In the genomic region with DNA sequence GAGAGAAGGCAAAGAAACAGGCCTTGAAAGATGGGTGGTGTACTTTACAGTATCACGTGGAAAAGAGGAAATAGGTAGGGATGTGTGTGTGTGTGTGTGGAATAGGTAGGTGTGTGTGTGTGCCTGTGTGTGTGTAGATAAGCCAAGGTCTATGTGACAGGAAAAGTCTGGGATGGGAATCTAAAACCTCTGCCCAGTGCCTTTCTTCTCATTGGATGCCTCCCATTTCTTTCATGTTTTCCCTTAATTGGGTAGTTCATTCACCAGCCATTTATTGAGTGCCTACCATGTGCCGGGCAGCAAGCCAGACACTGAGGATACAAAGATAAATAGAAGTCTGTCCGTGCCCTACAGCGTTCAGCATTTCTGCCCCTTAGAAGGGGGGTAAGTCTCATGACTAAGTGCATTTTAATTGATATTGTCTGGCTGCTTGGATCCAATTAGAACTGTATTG, we compare ENCODE assay signal across 8 cellular contexts. TPM values are rescaled to one million over a fixed set of nuclear protein-coding genes. Genes with fewer than 3 reads are reported as not detected.
DNase-seq lines count a peak whose midpoint lies in the region; ATAC-seq and TF ChIP-seq lines count a peak whose summit lies in the region.

No MANE protein-coding gene starts in this region.

- H3K4me1 Mint-ChIP-seq in activated CD4-positive, alpha-beta T cell treated with anti-CD3 and anti-CD28 coated beads, Interleukin-2, amount 10 ng/mL, durations not matched to agents 24 days and 14 days: peaks cover 29% of the 10 kb centered on the region
- H3K4me1 Mint-ChIP-seq in activated T-helper 2 cell treated with anti-CD3 and anti-CD28 coated beads, Interferon-gamma antibody, Interleukin-2, Interleukin-4, amounts not matched to agents 10 μg/mL and 5 μg/mL and 100 μg/mL, durations not matched to agents 14 hours and 24 hours and 36 hours (ENCODE audit: low read depth): peaks cover 29% of the 10 kb centered on the region

- H3K36me3 ChIP-seq in smooth muscle cell (ENCODE audit: low read depth): no peaks in the 10 kb centered on the region

- peak overlapping the region; percentile 95 for H3K4me3 ChIP-seq in iPS-11a (ENCODE audit: low read depth, low read length)
- H3K4me3 ChIP-seq in smooth muscle cell: peak overlapping the region; percentile 80

- H3K9ac ChIP-seq in smooth muscle cell (ENCODE audit: low read depth): peak overlapping the region; percentile 94

- TF ChIP-seq CTCF in smooth muscle cell (IDR thresholded peaks at IDR 0.05; ENCODE audit: borderline replicate concordance, insufficient read depth, poor library complexity, severe bottlenecking): no peak
- no peak for TF ChIP-seq CTCF in GM20000 (IDR thresholded peaks at IDR 0.05; ENCODE audit: extremely low read depth, missing control alignments)

- no peaks in the 10 kb centered on the region for H3K9me3 Mint-ChIP-seq in activated CD4-positive, alpha-beta T cell treated with anti-CD3 and anti-CD28 coated beads, Interleukin-2, amount 10 ng/mL, durations not matched to agents 24 days and 14 days
- no peaks in the 10 kb centered on the region for H3K9me3 Mint-ChIP-seq in activated T-helper 2 cell treated with anti-CD3 and anti-CD28 coated beads, Interferon-gamma antibody, Interleukin-2, Interleukin-4, amounts not matched to agents 10 μg/mL and 5 μg/mL and 100 μg/mL, durations not matched to agents 14 hours and 24 hours and 36 hours

- H4K20me1 ChIP-seq in smooth muscle cell (ENCODE audit: low read depth): peaks cover 26% of the 10 kb centered on the region

- H3K27ac Mint-ChIP-seq in activated CD4-positive, alpha-beta T cell treated with anti-CD3 and anti-CD28 coated beads, Interleukin-2, amount 10 ng/mL, durations not matched to agents 24 days and 14 days: peak overlapping the region; percentile 93
- H3K27ac Mint-ChIP-seq in activated T-helper 2 cell treated with anti-CD3 and anti-CD28 coated beads, Interferon-gamma antibody, Interleukin-2, Interleukin-4, amounts not matched to agents 10 μg/mL and 5 μg/mL and 100 μg/mL, durations not matched to agents 14 hours and 24 hours and 36 hours: peak overlapping the region; percentile 82

- no peaks in the 10 kb centered on the region for H3K9me3 ChIP-seq in smooth muscle cell (replicated peaks; ENCODE audit: low read depth)

- peaks cover 24% of the 10 kb centered on the region for H3K36me3 Mint-ChIP-seq in activated CD4-positive, alpha-beta T cell treated with anti-CD3 and anti-CD28 coated beads, Interleukin-2, amount 10 ng/mL, durations not matched to agents 24 days and 14 days (ENCODE audit: low read depth)
- peaks cover 34% of the 10 kb centered on the region for H3K36me3 Mint-ChIP-seq in activated T-helper 2 cell treated with anti-CD3 and anti-CD28 coated beads, Interferon-gamma antibody, Interleukin-2, Interleukin-4, amounts not matched to agents 10 μg/mL and 5 μg/mL and 100 μg/mL, durations not matched to agents 14 hours and 24 hours and 36 hours (ENCODE audit: low read depth)

- no peak overlapping the region for H2AFZ ChIP-seq in smooth muscle cell (ENCODE audit: low read depth)

- no peaks in the 10 kb centered on the region for H3K27me3 ChIP-seq in smooth muscle cell (ENCODE audit: low read depth)

- WGBS in smooth muscle cell (ENCODE audit: low lambda C conversion rate): 75% methylated on average over 4 of the region's 4 CpGs

- H3K27ac ChIP-seq in smooth muscle cell (ENCODE audit: low read depth): peak overlapping the region; percentile 93

- no peaks in the 10 kb centered on the region for H3K27me3 Mint-ChIP-seq in activated CD4-positive, alpha-beta T cell treated with anti-CD3 and anti-CD28 coated beads, Interleukin-2, amount 10 ng/mL, durations not matched to agents 24 days and 14 days
- no peaks in the 10 kb centered on the region for H3K27me3 Mint-ChIP-seq in activated T-helper 2 cell treated with anti-CD3 and anti-CD28 coated beads, Interferon-gamma antibody, Interleukin-2, Interleukin-4, amounts not matched to agents 10 μg/mL and 5 μg/mL and 100 μg/mL, durations not matched to agents 14 hours and 24 hours and 36 hours (ENCODE audit: low read depth)

- DNase-seq in activated CD4-positive, alpha-beta T cell treated with anti-CD3 and anti-CD28 coated beads, Interleukin-2, amount 10 ng/mL, durations not matched to agents 24 days and 14 days: no peak
- no peak for DNase-seq in activated CD4-positive, alpha-beta T cell treated with anti-CD3 and anti-CD28 coated beads for 48 hours
- no peak for DNase-seq in activated T-helper 2 cell treated with anti-CD3 and anti-CD28 coated beads, Interferon-gamma antibody, Interleukin-2, Interleukin-4, amounts not matched to agents 10 μg/mL and 5 μg/mL and 100 μg/mL, durations not matched to agents 14 hours and 24 hours and 36 hours (ENCODE audit: low spot score)
- DNase-seq in smooth muscle cell (lab: John Stamatoyannopoulos, UW; ENCODE audit: unreplicated experiment) (no peak), GM20000 (ENCODE audit: low spot score) (no peak)

- peak overlapping the region; percentile 94 for H3K4me2 ChIP-seq in smooth muscle cell

- H3K79me2 ChIP-seq in smooth muscle cell (ENCODE audit: low read depth): peaks cover 31% of the 10 kb centered on the region

- H3F3A ChIP-seq in smooth muscle cell (ENCODE audit: low read depth): peaks cover 16% of the 10 kb centered on the region

- peak overlapping the region; percentile 99 for H3K4me3 Mint-ChIP-seq in activated CD4-positive, alpha-beta T cell treated with anti-CD3 and anti-CD28 coated beads, Interleukin-2, amount 10 ng/mL, durations not matched to agents 24 days and 14 days
- peak overlapping the region; percentile 95 for H3K4me3 Mint-ChIP-seq in activated T-helper 2 cell treated with anti-CD3 and anti-CD28 coated beads, Interferon-gamma antibody, Interleukin-2, Interleukin-4, amounts not matched to agents 10 μg/mL and 5 μg/mL and 100 μg/mL, durations not matched to agents 14 hours and 24 hours and 36 hours (ENCODE audit: low read depth)

- H3K4me1 ChIP-seq in smooth muscle cell (ENCODE audit: low read depth): peaks cover 7% of the 10 kb centered on the region

- intact Hi-C loops in activated CD4-positive, alpha-beta T cell treated with anti-CD3 and anti-CD28 coated beads, Interleukin-2, amount 10 ng/mL, durations not matched to agents 24 days and 14 days (cut with micrococcal nuclease): loop anchor here (5.0 kb wide), 2 partner anchors 180 to 510 kb away; a partner anchor contains a TSS
- intact Hi-C loops in activated T-helper 2 cell treated with anti-CD3 and anti-CD28 coated beads, Interferon-gamma antibody, Interleukin-2, Interleukin-4, amounts not matched to agents 10 μg/mL and 5 μg/mL and 100 μg/mL, durations not matched to agents 14 hours and 24 hours and 36 hours (cut with micrococcal nuclease): no loop called here

- ATAC-seq in HG03039 (IDR thresholded peaks at IDR 0.05; ENCODE audit: unreplicated experiment) (no peak), HG02610 (IDR thresholded peaks at IDR 0.05; ENCODE audit: unreplicated experiment) (no peak)

RNA-seq across cellular contexts. Expression of a gene that starts 1.0 kb away (rescaled TPM):
- 87.2 and 98.3 TPM in 2 replicates for total RNA-seq in activated CD4-positive, alpha-beta T cell treated with anti-CD3 and anti-CD28 coated beads, Interleukin-2, amount 10 ng/mL, durations not matched to agents 24 days and 14 days
- 78.6 and 78.7 TPM in 2 replicates for total RNA-seq in activated T-helper 2 cell treated with anti-CD3 and anti-CD28 coated beads, Interferon-gamma antibody, Interleukin-2, Interleukin-4, amounts not matched to agents 10 μg/mL and 5 μg/mL and 100 μg/mL, durations not matched to agents 14 hours and 24 hours and 36 hours
- total RNA-seq in smooth muscle cell: 27.1 and 27.3 TPM in 2 replicates
- 41.2 and 48.7 TPM in 2 replicates for polyA plus RNA-seq in smooth muscle cell

RNA-seq across cellular contexts. Expression of a gene that starts 31.9 kb away (rescaled TPM):
- total RNA-seq in activated CD4-positive, alpha-beta T cell treated with anti-CD3 and anti-CD28 coated beads, Interleukin-2, amount 10 ng/mL, durations not matched to agents 24 days and 14 days: 37.0 and 37.9 TPM in 2 replicates
- total RNA-seq in activated T-helper 2 cell treated with anti-CD3 and anti-CD28 coated beads, Interferon-gamma antibody, Interleukin-2, Interleukin-4, amounts not matched to agents 10 μg/mL and 5 μg/mL and 100 μg/mL, durations not matched to agents 14 hours and 24 hours and 36 hours: 30.5 and 32.0 TPM in 2 replicates
- total RNA-seq in smooth muscle cell: 6.1 and 10.4 TPM in 2 replicates
- 10.3 and 16.0 TPM in 2 replicates for polyA plus RNA-seq in smooth muscle cell

RNA-seq across cellular contexts. Expression of a gene that starts 48.4 kb away (rescaled TPM):
- 1.3 and 1.6 TPM in 2 replicates for total RNA-seq in activated CD4-positive, alpha-beta T cell treated with anti-CD3 and anti-CD28 coated beads, Interleukin-2, amount 10 ng/mL, durations not matched to agents 24 days and 14 days
- 8.2 and 9.3 TPM in 2 replicates for total RNA-seq in activated T-helper 2 cell treated with anti-CD3 and anti-CD28 coated beads, Interferon-gamma antibody, Interleukin-2, Interleukin-4, amounts not matched to agents 10 μg/mL and 5 μg/mL and 100 μg/mL, durations not matched to agents 14 hours and 24 hours and 36 hours
- total RNA-seq in smooth muscle cell: 116 and 129 TPM in 2 replicates
- 310 and 357 TPM in 2 replicates for polyA plus RNA-seq in smooth muscle cell

RNA-seq across cellular contexts. Expression of a gene that starts 49.6 kb away (rescaled TPM):
- 60.7 and 61.4 TPM in 2 replicates for total RNA-seq in activated CD4-positive, alpha-beta T cell treated with anti-CD3 and anti-CD28 coated beads, Interleukin-2, amount 10 ng/mL, durations not matched to agents 24 days and 14 days
- total RNA-seq in activated T-helper 2 cell treated with anti-CD3 and anti-CD28 coated beads, Interferon-gamma antibody, Interleukin-2, Interleukin-4, amounts not matched to agents 10 μg/mL and 5 μg/mL and 100 μg/mL, durations not matched to agents 14 hours and 24 hours and 36 hours: 49.6 and 52.2 TPM in 2 replicates
- 16.7 and 23.5 TPM in 2 replicates for total RNA-seq in smooth muscle cell
- 37.5 and 51.0 TPM in 2 replicates for polyA plus RNA-seq in smooth muscle cell

RNA-seq across cellular contexts. Expression of a gene that starts 50.0 kb away (rescaled TPM):
- 40.4 and 43.0 TPM in 2 replicates for total RNA-seq in activated CD4-positive, alpha-beta T cell treated with anti-CD3 and anti-CD28 coated beads, Interleukin-2, amount 10 ng/mL, durations not matched to agents 24 days and 14 days
- total RNA-seq in activated T-helper 2 cell treated with anti-CD3 and anti-CD28 coated beads, Interferon-gamma antibody, Interleukin-2, Interleukin-4, amounts not matched to agents 10 μg/mL and 5 μg/mL and 100 μg/mL, durations not matched to agents 14 hours and 24 hours and 36 hours: 33.5 and 36.1 TPM in 2 replicates
- 5.2 and 9.0 TPM in 2 replicates for total RNA-seq in smooth muscle cell
- 25.1 and 33.2 TPM in 2 replicates for polyA plus RNA-seq in smooth muscle cell

Comparison
In these comparisons a context has a peak if more than half of its experiments do, and no peak if none do; other contexts are left out.
1. RNA of a gene that starts 48.4 kb away (total RNA-seq): 116 to 129 TPM in smooth muscle cell; 8.2 to 9.3 TPM in activated T-helper 2 cell treated with anti-CD3 and anti-CD28 coated beads, Interferon-gamma antibody, Interleukin-2, Interleukin-4, amounts not matched to agents 10 μg/mL and 5 μg/mL and 100 μg/mL, durations not matched to agents 14 hours and 24 hours and 36 hours and 1.3 to 1.6 TPM in activated CD4-positive, alpha-beta T cell treated with anti-CD3 and anti-CD28 coated beads, Interleukin-2, amount 10 ng/mL, durations not matched to agents 24 days and 14 days; every median in the first group is over 10 times any median in the second.